ENCODE assay signal across 21 cellular contexts in the genomic region with DNA sequence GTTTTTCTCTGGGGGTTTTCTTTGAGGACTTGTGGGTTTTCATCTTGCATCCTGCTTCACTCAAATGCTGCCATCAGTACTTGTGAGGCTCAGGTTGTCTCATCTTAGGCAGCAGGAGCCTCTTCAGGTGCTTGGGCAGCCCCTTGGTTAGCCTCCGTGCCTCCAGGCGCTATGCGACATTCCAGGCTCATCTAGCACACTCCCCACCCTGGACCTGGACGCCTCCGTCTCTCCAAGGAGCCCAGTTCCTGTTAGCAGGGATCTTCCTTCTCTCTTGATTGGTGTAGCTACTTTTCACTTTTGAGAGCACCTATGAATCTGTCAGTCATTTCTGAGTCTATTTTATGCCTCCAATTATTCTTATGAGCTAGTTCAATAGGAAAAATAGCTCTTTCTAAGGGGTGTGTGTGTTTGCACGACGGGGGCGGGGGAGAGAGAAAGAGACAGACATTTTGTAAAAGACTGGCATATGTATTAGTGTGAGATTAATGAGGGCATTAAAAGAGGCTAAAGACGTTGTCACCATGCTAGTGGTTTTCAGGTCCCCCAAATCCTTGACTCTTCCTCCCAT.
"Had no signal": no experiment of that assay in that cellular context is flagged by ENCODE, and none has a peak within 500 bp of the region (broad histone marks: within the 10 kb centered on the region; RNA-seq: fewer than 3 reads in every experiment).

No MANE protein-coding gene starts in this region.

- ATAC-seq: gastroesophageal sphincter; lower lobe of right lung; natural killer cell; pancreas; stimulated activated effector memory CD8-positive, alpha-beta T cell treated with anti-CD3 and anti-CD28 coated beads, Interleukin-12 subunit alpha, Interleukin-12 subunit beta, amount 100 ng/mL, for 72 hours; stimulated activated naive CD8-positive, alpha-beta T cell treated with anti-CD3 and anti-CD28 coated beads, Interleukin-15, Interleukin-2, amounts not matched to agents 100 U/mL and 50 U/mL, for 24 hours had no signal

- H3K27me3 Mint-ChIP-seq: memory B cell had no signal

- H3K9me3 Mint-ChIP-seq: memory B cell; mesothelial cell of epicardium; natural killer cell; neural progenitor cell; stimulated activated effector memory CD8-positive, alpha-beta T cell treated with anti-CD3 and anti-CD28 coated beads, Interleukin-12 subunit alpha, Interleukin-12 subunit beta, amount 100 ng/mL, for 72 hours; type B pancreatic cell had no signal

- H3K36me3 Mint-ChIP-seq: memory B cell, mesothelial cell of epicardium, natural killer cell, neural progenitor cell, type B pancreatic cell had no signal

- H3K9me3 ChIP-seq: esophagus muscularis mucosa, gastroesophageal sphincter, lower lobe of right lung, pancreas, prostate gland, suprapubic skin, thyroid gland, uterus had no signal

- H3K4me3 Mint-ChIP-seq: memory B cell; mesothelial cell of epicardium; natural killer cell; neural progenitor cell; stimulated activated effector memory CD8-positive, alpha-beta T cell treated with anti-CD3 and anti-CD28 coated beads, Interleukin-12 subunit alpha, Interleukin-12 subunit beta, amount 100 ng/mL, for 72 hours; type B pancreatic cell had no signal

- H3K27me3 ChIP-seq: esophagus muscularis mucosa, gastroesophageal sphincter, neural progenitor cell, pancreas, suprapubic skin, thyroid gland, uterus had no signal

- DNase-seq: effector memory CD4-positive, alpha-beta T cell; glutamatergic neuron; hippocampal formation; lower lobe of right lung; natural killer cell; pancreas; stimulated activated CD4-positive, alpha-beta T cell treated with anti-CD3 and anti-CD28 coated beads, Interleukin-4, amount 100 ng/mL, for 1 hour; stimulated activated CD8-positive, alpha-beta memory T cell treated with anti-CD3 and anti-CD28 coated beads, Interleukin-4, amount 100 ng/mL, for 48 hours; stimulated activated naive CD8-positive, alpha-beta T cell treated with anti-CD3 and anti-CD28 coated beads, Interleukin-15, Interleukin-2, amounts not matched to agents 100 U/mL and 50 U/mL, for 24 hours; thyroid gland; uterus had no signal

- H3K4me1 ChIP-seq: lower lobe of right lung, pancreas, prostate gland, thyroid gland, uterus had no signal

- H3K4me1 Mint-ChIP-seq: mesothelial cell of epicardium had no signal

- H3K4me3 ChIP-seq: esophagus muscularis mucosa, gastroesophageal sphincter, lower lobe of right lung, neural progenitor cell, pancreas, prostate gland, suprapubic skin, thyroid gland, uterus had no signal

- H3K27ac ChIP-seq: epithelial cell of prostate, esophagus muscularis mucosa, gastroesophageal sphincter, lower lobe of right lung, neural progenitor cell, pancreas, prostate gland, suprapubic skin, thyroid gland, uterus had no signal

- H3K27ac Mint-ChIP-seq: memory B cell; mesothelial cell of epicardium; natural killer cell; stimulated activated effector memory CD8-positive, alpha-beta T cell treated with anti-CD3 and anti-CD28 coated beads, Interleukin-12 subunit alpha, Interleukin-12 subunit beta, amount 100 ng/mL, for 72 hours; type B pancreatic cell had no signal
